In genomic region chr10:119250641-119251314, GRCh38 we compare ENCODE assay signal across 10 cellular contexts. TPM values are rescaled to one million over a fixed set of nuclear protein-coding genes. Genes with fewer than 3 reads are reported as not detected.
DNase-seq lines count a peak whose midpoint lies in the region; ATAC-seq and TF ChIP-seq lines count a peak whose summit lies in the region.
"Had no signal": no experiment of that assay in that cellular context is flagged by ENCODE, and none has a peak within 500 bp of the region (broad histone marks: within the 10 kb centered on the region; RNA-seq: fewer than 3 reads in every experiment).

No MANE protein-coding gene starts in this region.

- no peak overlapping the region for H3K4me3 Mint-ChIP-seq in activated CD4-positive, alpha-beta T cell treated with anti-CD3 and anti-CD28 coated beads for 36 hours
- no peak overlapping the region for H3K4me3 Mint-ChIP-seq in activated B cell treated with CpG ODN at 0.5 μM for 24 hours
- no peak overlapping the region for H3K4me3 Mint-ChIP-seq in stimulated activated naive CD8-positive, alpha-beta T cell treated with anti-CD3 and anti-CD28 coated beads, Interleukin-15, amount 100 ng/mL, for 72 hours
- no peak overlapping the region for H3K4me3 Mint-ChIP-seq in T-cell

- no peaks in the 10 kb centered on the region for H3K27me3 ChIP-seq in heart right ventricle
- no peaks in the 10 kb centered on the region for H3K27me3 ChIP-seq in Karpas-422 (ENCODE audit: low read length)

- no peak overlapping the region for H3K4me3 ChIP-seq in heart right ventricle
- H3K4me3 ChIP-seq in Karpas-422 (ENCODE audit: low read length) = no peak overlapping the region
- H3K4me3 ChIP-seq: HAP-1 had no signal

- H3K79me2 ChIP-seq in Karpas-422 (ENCODE audit: low read length) = no peaks in the 10 kb centered on the region

- H3K9ac ChIP-seq in Karpas-422 (ENCODE audit: low read length) = no peak overlapping the region

- intact Hi-C loops in activated CD4-positive, alpha-beta T cell treated with anti-CD3 and anti-CD28 coated beads for 36 hours (cut with DNase I, micrococcal nuclease) = loop anchor here in 1 of 2 experiments (2.0 to 5.0 kb wide), 2 partner anchors 42 to 57 kb away; no protein-coding TSS in a partner anchor
- intact Hi-C loops in activated B cell treated with CpG ODN at 0.5 μM for 24 hours (cut with micrococcal nuclease) (no loop called here), heart right ventricle (cut with DNase I) (loop anchor here in 6 of 10 donors (5.0 kb wide), 2 partner anchors 38 to 43 kb away; partner anchors contain the start of gene GRK5 (in 4 of the 6))

- peaks cover 3% of the 10 kb centered on the region for H3K36me3 Mint-ChIP-seq in activated CD4-positive, alpha-beta T cell treated with anti-CD3 and anti-CD28 coated beads for 36 hours (ENCODE audit: low read depth)
- H3K36me3 Mint-ChIP-seq in activated B cell treated with CpG ODN at 0.5 μM for 24 hours (ENCODE audit: low read depth) (peaks cover 11% of the 10 kb centered on the region), T-cell (peaks cover 7% of the 10 kb centered on the region)

- peak; percentile 89 for ATAC-seq in activated CD4-positive, alpha-beta T cell treated with anti-CD3 and anti-CD28 coated beads for 36 hours
- no peak for ATAC-seq in activated B cell treated with CpG ODN at 0.5 μM for 24 hours (ENCODE audit: low read depth)
- ATAC-seq in heart right ventricle = peak in 4 of 8 donors; percentile 2 to 29 (median 18)
- peak; percentile 51 for ATAC-seq in stimulated activated naive CD8-positive, alpha-beta T cell treated with anti-CD3 and anti-CD28 coated beads, Interleukin-15, amount 100 ng/mL, for 72 hours
- ATAC-seq in HG02759 (IDR thresholded peaks at IDR 0.05; ENCODE audit: unreplicated experiment) = no peak
- ATAC-seq in T-cell (replicated peaks in 1 of 4) = no peak

- no peak overlapping the region for H2AFZ ChIP-seq in Karpas-422 (ENCODE audit: low read length)

- no peaks in the 10 kb centered on the region for H3K9me3 ChIP-seq in heart right ventricle
- no peaks in the 10 kb centered on the region for H3K9me3 ChIP-seq in Karpas-422 (ENCODE audit: low read length)
- H3K9me3 ChIP-seq: HAP-1 had no signal

- peak; percentile 57 for DNase-seq in activated CD4-positive, alpha-beta T cell treated with anti-CD3 and anti-CD28 coated beads for 36 hours
- DNase-seq in activated CD4-positive, alpha-beta T cell treated with anti-CD3 and anti-CD28 coated beads for 1 hour = no peak
- DNase-seq in activated B cell treated with CpG ODN at 0.5 μM for 24 hours (no peak), heart right ventricle (no peak), Karpas-422 (no peak), T-cell (no peak)
- no peak for DNase-seq in stimulated activated naive CD8-positive, alpha-beta T cell treated with anti-CD3 and anti-CD28 coated beads, Interleukin-15, amount 100 ng/mL, for 72 hours
- DNase-seq: AML-193 had no signal

- TF ChIP-seq CTCF in activated B cell treated with CpG ODN at 0.5 μM for 24 hours (IDR thresholded peaks at IDR 0.05) = no peak
- TF ChIP-seq CTCF in heart right ventricle (IDR thresholded peaks at IDR 0.05) = no peak

- no peak overlapping the region for H3K4me2 ChIP-seq in Karpas-422 (ENCODE audit: low read depth, low read length, poor library complexity, severe bottlenecking)

- peak overlapping the region; percentile 29 for H3K27ac Mint-ChIP-seq in activated CD4-positive, alpha-beta T cell treated with anti-CD3 and anti-CD28 coated beads for 36 hours
- H3K27ac Mint-ChIP-seq in activated B cell treated with CpG ODN at 0.5 μM for 24 hours (peak overlapping the region; percentile 9), T-cell (peak overlapping the region in 1 of 2 donors; percentile 58)
- H3K27ac Mint-ChIP-seq in stimulated activated naive CD8-positive, alpha-beta T cell treated with anti-CD3 and anti-CD28 coated beads, Interleukin-15, amount 100 ng/mL, for 72 hours = no peak overlapping the region

- H3K9me2 ChIP-seq in Karpas-422 (replicated peaks; ENCODE audit: insufficient read depth, low read length) = no peaks in the 10 kb centered on the region

- H4K20me1 ChIP-seq in Karpas-422 (ENCODE audit: insufficient read depth, low read depth, low read length) = 0 out of 2 replicates have a peak, but pooled peaks cover 4% of the 10 kb centered on the region

- peaks cover 57 to 88% (median 79%) of the 10 kb centered on the region in 9 donors for H3K4me1 ChIP-seq in heart right ventricle
- no peaks in the 10 kb centered on the region for H3K4me1 ChIP-seq in Karpas-422 (ENCODE audit: low read length)

- H3K36me3 ChIP-seq in heart right ventricle = no peaks in the 10 kb centered on the region
- no peaks in the 10 kb centered on the region for H3K36me3 ChIP-seq in Karpas-422 (ENCODE audit: insufficient read depth, low read length)
- H3K36me3 ChIP-seq: HAP-1 had no signal

- POLR2A ChIA-PET in activated CD4-positive, alpha-beta T cell treated with anti-CD3 and anti-CD28 coated beads for 36 hours (lab: Charles Lee) = interaction anchor here (0.6 to 0.7 kb wide), 2 partner anchors 23 to 220 kb away, joined by 3 read pairs; no protein-coding TSS in a partner anchor
- POLR2A ChIA-PET in activated B cell treated with CpG ODN at 0.5 μM for 24 hours (lab: Charles Lee) (no interaction called here), T-cell (lab: Charles Lee) (interaction anchor here in 1 of 2 donors (0.7 kb wide), 1 partner anchor 244 kb away, joined by 5 read pairs; no protein-coding TSS in a partner anchor)

- H3K9me3 Mint-ChIP-seq in activated CD4-positive, alpha-beta T cell treated with anti-CD3 and anti-CD28 coated beads for 36 hours (ENCODE audit: low read depth) = no peaks in the 10 kb centered on the region
- H3K9me3 Mint-ChIP-seq in activated B cell treated with CpG ODN at 0.5 μM for 24 hours (no peaks in the 10 kb centered on the region), T-cell (no peaks in the 10 kb centered on the region)
- no peaks in the 10 kb centered on the region for H3K9me3 Mint-ChIP-seq in stimulated activated naive CD8-positive, alpha-beta T cell treated with anti-CD3 and anti-CD28 coated beads, Interleukin-15, amount 100 ng/mL, for 72 hours

- H3K27ac ChIP-seq in heart right ventricle (peak overlapping the region; percentile 57 to 86 (median 82)), Karpas-422 (ENCODE audit: low read length) (no peak overlapping the region)

- CTCF ChIA-PET in activated CD4-positive, alpha-beta T cell treated with anti-CD3 and anti-CD28 coated beads for 36 hours (lab: Charles Lee) = interaction anchor here (0.6 to 1.6 kb wide), 5 partner anchors 21 to 44 kb away, joined by 3 to 6 read pairs (median 3); partner anchors contain the start of gene GRK5
- CTCF ChIA-PET in activated B cell treated with CpG ODN at 0.5 μM for 24 hours (lab: Charles Lee) (no interaction called here), T-cell (lab: Charles Lee) (no interaction called here)

- WGBS in heart right ventricle, 2 donors = 22 to 26% methylated on average over 10 of the region's 10 CpGs

- peaks cover 49% of the 10 kb centered on the region for H3K4me1 Mint-ChIP-seq in activated CD4-positive, alpha-beta T cell treated with anti-CD3 and anti-CD28 coated beads for 36 hours
- peaks cover 36% of the 10 kb centered on the region for H3K4me1 Mint-ChIP-seq in activated B cell treated with CpG ODN at 0.5 μM for 24 hours
- peaks cover 29% of the 10 kb centered on the region for H3K4me1 Mint-ChIP-seq in stimulated activated naive CD8-positive, alpha-beta T cell treated with anti-CD3 and anti-CD28 coated beads, Interleukin-15, amount 100 ng/mL, for 72 hours
- peaks cover 24 to 44% (median 43%) of the 10 kb centered on the region in 3 donors for H3K4me1 Mint-ChIP-seq in T-cell

- H3K27me3 Mint-ChIP-seq in activated CD4-positive, alpha-beta T cell treated with anti-CD3 and anti-CD28 coated beads for 36 hours = no peaks in the 10 kb centered on the region
- H3K27me3 Mint-ChIP-seq in activated B cell treated with CpG ODN at 0.5 μM for 24 hours (no peaks in the 10 kb centered on the region), T-cell (no peaks in the 10 kb centered on the region)
- H3K27me3 Mint-ChIP-seq in stimulated activated naive CD8-positive, alpha-beta T cell treated with anti-CD3 and anti-CD28 coated beads, Interleukin-15, amount 100 ng/mL, for 72 hours = no peaks in the 10 kb centered on the region

RNA-seq across cellular contexts. Expression of gene GRK5, which starts 43.4 kb away (rescaled TPM):
- total RNA-seq in activated CD4-positive, alpha-beta T cell treated with anti-CD3 and anti-CD28 coated beads for 36 hours = 10 to 100 TPM; 21.2 to 24.8 TPM
- total RNA-seq in activated B cell treated with CpG ODN at 0.5 μM for 24 hours (19.9 and 21.3 TPM in 2 replicates), heart right ventricle (10 to 100 TPM; 11.8 to 80.5 (median 32.5) TPM), T-cell (10 to 100 TPM; 21.7 to 36.8 (median 30.6) TPM)
- 10 to 100 TPM; 19.4 to 20.2 TPM for polyA plus RNA-seq in heart right ventricle
- 4.5 and 5.0 TPM in 2 replicates for total RNA-seq in Karpas-422 (2014; rRNA removed; shearing (Covaris generic); ENCODE audit: low replicate concordance)

Comparison
In these comparisons a context has a peak if more than half of its experiments do, and no peak if none do; other contexts are left out.
1. ATAC-seq: peak in activated CD4-positive, alpha-beta T cell treated with anti-CD3 and anti-CD28 coated beads for 36 hours (single experiment) and stimulated activated naive CD8-positive, alpha-beta T cell treated with anti-CD3 and anti-CD28 coated beads, Interleukin-15, amount 100 ng/mL, for 72 hours (single experiment); none in activated B cell treated with CpG ODN at 0.5 μM for 24 hours (single experiment), HG02759 (single experiment) and T-cell (0 of 4).
2. H3K27ac Mint-ChIP-seq: peak in activated CD4-positive, alpha-beta T cell treated with anti-CD3 and anti-CD28 coated beads for 36 hours (single experiment) and activated B cell treated with CpG ODN at 0.5 μM for 24 hours (single experiment); none in stimulated activated naive CD8-positive, alpha-beta T cell treated with anti-CD3 and anti-CD28 coated beads, Interleukin-15, amount 100 ng/mL, for 72 hours (0 of 2).